ENCODE assay signal across 18 cellular contexts in the genomic region with DNA sequence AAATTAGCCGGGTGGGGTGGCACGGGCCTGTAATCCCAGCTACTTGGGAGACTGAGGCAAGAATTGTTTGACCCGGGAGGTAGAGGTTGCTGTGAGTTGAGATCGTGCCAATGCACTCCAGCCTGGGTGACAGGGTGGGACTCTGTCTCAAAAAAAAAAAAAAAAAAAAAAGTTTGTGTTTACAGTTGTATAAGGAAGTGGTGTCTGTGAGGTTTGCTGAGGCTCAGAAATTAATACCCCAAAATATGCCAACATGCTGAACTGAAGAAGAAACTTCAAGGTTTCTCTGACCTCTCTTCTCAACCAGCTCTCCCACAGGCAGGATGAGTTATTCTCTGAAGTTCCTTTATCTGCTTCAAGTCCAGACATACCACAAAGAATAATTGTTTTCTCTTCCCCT. TPM values are rescaled to one million over a fixed set of nuclear protein-coding genes. Genes with fewer than 3 reads are reported as not detected.
DNase-seq lines count a peak whose midpoint lies in the region; ATAC-seq and TF ChIP-seq lines count a peak whose summit lies in the region.
"Had no signal": no experiment of that assay in that cellular context is flagged by ENCODE, and none has a peak within 500 bp of the region (broad histone marks: within the 10 kb centered on the region; RNA-seq: fewer than 3 reads in every experiment).

No MANE protein-coding gene starts in this region.

- ATAC-seq in central memory CD8-positive, alpha-beta T cell (replicated peaks; ENCODE audit: extremely low read depth, poor library complexity, severe bottlenecking), result peak; percentile 91
- no peak for ATAC-seq in omental fat pad (ENCODE audit: low FRiP score)
- ATAC-seq in naive thymus-derived CD4-positive, alpha-beta T cell, result no peak
- ATAC-seq: activated naive CD4-positive, alpha-beta T cell treated with anti-CD3 and anti-CD28 coated beads, Interleukin-2, amount 50 U/mL, for 72 hours; activated T-cell treated with anti-CD3 and anti-CD28 coated beads, Interleukin-2, amount 50 U/mL, for 4 hours had no signal

- H3K9me3 Mint-ChIP-seq in activated CD4-positive, alpha-beta memory T cell treated with anti-CD3 and anti-CD28 coated beads, Interleukin-2, amount 10 ng/mL, durations not matched to agents 7 days and 5 days, result no peaks in the 10 kb centered on the region
- no peaks in the 10 kb centered on the region for H3K9me3 Mint-ChIP-seq in activated CD4-positive, alpha-beta memory T cell treated with anti-CD3 and anti-CD28 coated beads for 36 hours
- H3K9me3 Mint-ChIP-seq in central memory CD8-positive, alpha-beta T cell, result no peaks in the 10 kb centered on the region
- no peaks in the 10 kb centered on the region for H3K9me3 Mint-ChIP-seq in nephron
- no peaks in the 10 kb centered on the region for H3K9me3 Mint-ChIP-seq in naive thymus-derived CD4-positive, alpha-beta T cell
- H3K9me3 Mint-ChIP-seq: activated CD4-positive, alpha-beta T cell treated with anti-CD3 and anti-CD28 coated beads, Interleukin-2, amount 10 ng/mL, durations not matched to agents 24 days and 14 days; activated naive CD4-positive, alpha-beta T cell treated with anti-CD3 and anti-CD28 coated beads, Interleukin-2, amount 50 U/mL, for 72 hours; activated T-cell treated with anti-CD3 and anti-CD28 coated beads, Interleukin-2, amount 50 U/mL, for 4 hours had no signal

- no peaks in the 10 kb centered on the region for H3K9me3 ChIP-seq in naive thymus-derived CD4-positive, alpha-beta T cell (ENCODE audit: control insufficient read depth in 2 of 3, low read length in 3 of 3)
- H3K9me3 ChIP-seq: BLaER1 treated with 17β-estradiol and CSF1 and Interleukin-3, amounts not matched to agents 10 nM and 100 nM had no signal

- no peak for DNase-seq in activated CD4-positive, alpha-beta memory T cell treated with anti-CD3 and anti-CD28 coated beads, Interleukin-2, amount 10 ng/mL, durations not matched to agents 7 days and 5 days
- DNase-seq in activated CD4-positive, alpha-beta memory T cell treated with anti-CD3 and anti-CD28 coated beads for 36 hours, result no peak
- DNase-seq in central memory CD8-positive, alpha-beta T cell (ENCODE audit: low spot score in 2 of 2), result peak in 1 of 2 donors; percentile 10
- DNase-seq in superior temporal gyrus (ENCODE audit: extremely low spot score) (no peak), omental fat pad (ENCODE audit: low spot score) (no peak)
- DNase-seq in naive thymus-derived CD4-positive, alpha-beta T cell, result no peak
- DNase-seq: activated CD4-positive, alpha-beta T cell treated with anti-CD3 and anti-CD28 coated beads, Interleukin-2, amount 10 ng/mL, durations not matched to agents 24 days and 14 days; activated T-cell treated with anti-CD3 and anti-CD28 coated beads, Interleukin-2, amount 50 U/mL, for 4 hours; DMS79; IMR-90; islet precursor cell; NCI-H69; stimulated activated CD4-positive, alpha-beta T cell treated with anti-CD3 and anti-CD28 coated beads, Interleukin-2, amount 100 ng/mL, for 48 hours; T1000 had no signal

- H3K4me1 ChIP-seq in urinary bladder (ENCODE audit: insufficient read depth), result peaks cover 2% of the 10 kb centered on the region
- peaks cover 0 to 12% of the 10 kb centered on the region in 2 donors for H3K4me1 ChIP-seq in naive thymus-derived CD4-positive, alpha-beta T cell (ENCODE audit: control insufficient read depth in 2 of 2, insufficient read depth in 2 of 2, low read length in 2 of 2)

- CTCF ChIA-PET in activated CD4-positive, alpha-beta memory T cell treated with anti-CD3 and anti-CD28 coated beads, Interleukin-2, amount 10 ng/mL, durations not matched to agents 7 days and 5 days (lab: Charles Lee), result interaction anchor here (1.0 to 2.1 kb wide), 2 partner anchors 17 to 212 kb away, joined by 3 to 9 read pairs; no protein-coding TSS in a partner anchor
- CTCF ChIA-PET in activated CD4-positive, alpha-beta memory T cell treated with anti-CD3 and anti-CD28 coated beads for 36 hours (lab: Charles Lee), result interaction anchor here (0.6 to 0.9 kb wide), 3 partner anchors 75 to 1219 kb away, joined by 3 to 4 read pairs (median 3); no protein-coding TSS in a partner anchor
- CTCF ChIA-PET in naive thymus-derived CD4-positive, alpha-beta T cell (lab: Charles Lee), result interaction anchor here (0.6 to 1.1 kb wide), 2 partner anchors 29 to 223 kb away, joined by 3 read pairs; no protein-coding TSS in a partner anchor

- H3K36me3 Mint-ChIP-seq in activated CD4-positive, alpha-beta memory T cell treated with anti-CD3 and anti-CD28 coated beads, Interleukin-2, amount 10 ng/mL, durations not matched to agents 7 days and 5 days (ENCODE audit: low read depth), result no peaks in the 10 kb centered on the region
- no peaks in the 10 kb centered on the region for H3K36me3 Mint-ChIP-seq in activated CD4-positive, alpha-beta memory T cell treated with anti-CD3 and anti-CD28 coated beads for 36 hours
- no peaks in the 10 kb centered on the region for H3K36me3 Mint-ChIP-seq in central memory CD8-positive, alpha-beta T cell (ENCODE audit: insufficient read depth)
- H3K36me3 Mint-ChIP-seq in nephron (ENCODE audit: low read depth), result no peaks in the 10 kb centered on the region
- H3K36me3 Mint-ChIP-seq in naive thymus-derived CD4-positive, alpha-beta T cell, result no peaks in the 10 kb centered on the region
- H3K36me3 Mint-ChIP-seq: activated naive CD4-positive, alpha-beta T cell treated with anti-CD3 and anti-CD28 coated beads, Interleukin-2, amount 50 U/mL, for 72 hours had no signal

- H3K4me1 Mint-ChIP-seq in activated CD4-positive, alpha-beta memory T cell treated with anti-CD3 and anti-CD28 coated beads, Interleukin-2, amount 10 ng/mL, durations not matched to agents 7 days and 5 days, result peaks cover 33% of the 10 kb centered on the region
- H3K4me1 Mint-ChIP-seq in activated CD4-positive, alpha-beta memory T cell treated with anti-CD3 and anti-CD28 coated beads for 36 hours (ENCODE audit: low read depth), result peaks cover 8% of the 10 kb centered on the region
- H3K4me1 Mint-ChIP-seq in central memory CD8-positive, alpha-beta T cell, result peaks cover 12% of the 10 kb centered on the region
- H3K4me1 Mint-ChIP-seq in nephron, result peaks cover 27% of the 10 kb centered on the region
- H3K4me1 Mint-ChIP-seq in naive thymus-derived CD4-positive, alpha-beta T cell, result peaks cover 0 to 10% (median 8%) of the 10 kb centered on the region in 7 donors

- POLR2A ChIA-PET in activated CD4-positive, alpha-beta memory T cell treated with anti-CD3 and anti-CD28 coated beads, Interleukin-2, amount 10 ng/mL, durations not matched to agents 7 days and 5 days (lab: Charles Lee), result interaction anchor here (1.0 to 1.7 kb wide), 5 partner anchors 9 to 61 kb away, joined by 3 to 8 read pairs (median 4); partner anchors contain the start of gene ZBTB22
- POLR2A ChIA-PET in activated CD4-positive, alpha-beta memory T cell treated with anti-CD3 and anti-CD28 coated beads for 36 hours (lab: Charles Lee), result no interaction called here
- POLR2A ChIA-PET in naive thymus-derived CD4-positive, alpha-beta T cell (lab: Charles Lee), result interaction anchor here (1.2 kb wide), 1 partner anchor 97 kb away, joined by 3 read pairs; no protein-coding TSS in a partner anchor

- TF ChIP-seq CTCF in nephron (IDR thresholded peaks at IDR 0.05; ENCODE audit: unreplicated experiment in 3 of 3), result no peak
- TF ChIP-seq CTCF in omental fat pad (IDR thresholded peaks at IDR 0.05), result no peak

- intact Hi-C loops in activated CD4-positive, alpha-beta memory T cell treated with anti-CD3 and anti-CD28 coated beads for 36 hours (cut with micrococcal nuclease), result no loop called here
- intact Hi-C loops in naive thymus-derived CD4-positive, alpha-beta T cell (cut with micrococcal nuclease), result no loop called here

- WGBS in urinary bladder, result 85% methylated on average over 4 of the region's 4 CpGs

- H3K27ac ChIP-seq in urinary bladder (ENCODE audit: low read depth), result peak overlapping the region; percentile 56
- H3K27ac ChIP-seq in naive thymus-derived CD4-positive, alpha-beta T cell (ENCODE audit: low read depth, low read length), result no peak overlapping the region

- no peaks in the 10 kb centered on the region for H3K27me3 Mint-ChIP-seq in activated CD4-positive, alpha-beta memory T cell treated with anti-CD3 and anti-CD28 coated beads, Interleukin-2, amount 10 ng/mL, durations not matched to agents 7 days and 5 days
- no peaks in the 10 kb centered on the region for H3K27me3 Mint-ChIP-seq in activated CD4-positive, alpha-beta memory T cell treated with anti-CD3 and anti-CD28 coated beads for 36 hours
- no peaks in the 10 kb centered on the region for H3K27me3 Mint-ChIP-seq in central memory CD8-positive, alpha-beta T cell
- H3K27me3 Mint-ChIP-seq in nephron (ENCODE audit: low read depth), result no peaks in the 10 kb centered on the region
- no peaks in the 10 kb centered on the region for H3K27me3 Mint-ChIP-seq in naive thymus-derived CD4-positive, alpha-beta T cell
- H3K27me3 Mint-ChIP-seq: activated CD4-positive, alpha-beta T cell treated with anti-CD3 and anti-CD28 coated beads, Interleukin-2, amount 10 ng/mL, durations not matched to agents 24 days and 14 days had no signal

- H3K36me3 ChIP-seq in urinary bladder (ENCODE audit: insufficient read depth), result no peaks in the 10 kb centered on the region
- no peaks in the 10 kb centered on the region for H3K36me3 ChIP-seq in naive thymus-derived CD4-positive, alpha-beta T cell (ENCODE audit: control insufficient read depth in 2 of 3, insufficient read depth in 3 of 3, low read length in 3 of 3)
- H3K36me3 ChIP-seq: BLaER1 treated with 17β-estradiol and CSF1 and Interleukin-3, amounts not matched to agents 10 nM and 100 nM had no signal

- no peaks in the 10 kb centered on the region for H3K27me3 ChIP-seq in naive thymus-derived CD4-positive, alpha-beta T cell (ENCODE audit: control insufficient read depth in 2 of 2, insufficient read depth in 2 of 2, low read length in 2 of 2)
- H3K27me3 ChIP-seq: BLaER1 treated with 17β-estradiol and CSF1 and Interleukin-3, amounts not matched to agents 10 nM and 100 nM had no signal

- peak overlapping the region; percentile 60 for H3K27ac Mint-ChIP-seq in activated CD4-positive, alpha-beta memory T cell treated with anti-CD3 and anti-CD28 coated beads, Interleukin-2, amount 10 ng/mL, durations not matched to agents 7 days and 5 days
- no peak overlapping the region for H3K27ac Mint-ChIP-seq in activated CD4-positive, alpha-beta memory T cell treated with anti-CD3 and anti-CD28 coated beads for 36 hours
- peak overlapping the region; percentile 94 for H3K27ac Mint-ChIP-seq in central memory CD8-positive, alpha-beta T cell (ENCODE audit: low read depth)
- peak overlapping the region in 2 of 3 experiments; percentile 90 to 94 for H3K27ac Mint-ChIP-seq in nephron
- peak overlapping the region in 2 of 9 donors; percentile 41 to 48 for H3K27ac Mint-ChIP-seq in naive thymus-derived CD4-positive, alpha-beta T cell
- H3K27ac Mint-ChIP-seq: activated CD4-positive, alpha-beta T cell treated with anti-CD3 and anti-CD28 coated beads, Interleukin-2, amount 10 ng/mL, durations not matched to agents 24 days and 14 days had no signal

- no peak overlapping the region for H3K4me3 Mint-ChIP-seq in activated CD4-positive, alpha-beta memory T cell treated with anti-CD3 and anti-CD28 coated beads, Interleukin-2, amount 10 ng/mL, durations not matched to agents 7 days and 5 days
- H3K4me3 Mint-ChIP-seq in activated CD4-positive, alpha-beta memory T cell treated with anti-CD3 and anti-CD28 coated beads for 36 hours, result no peak overlapping the region
- H3K4me3 Mint-ChIP-seq in central memory CD8-positive, alpha-beta T cell, result peak overlapping the region; percentile 50
- no peak overlapping the region for H3K4me3 Mint-ChIP-seq in nephron
- no peak overlapping the region for H3K4me3 Mint-ChIP-seq in naive thymus-derived CD4-positive, alpha-beta T cell
- H3K4me3 Mint-ChIP-seq: activated CD4-positive, alpha-beta T cell treated with anti-CD3 and anti-CD28 coated beads, Interleukin-2, amount 10 ng/mL, durations not matched to agents 24 days and 14 days; activated T-cell treated with anti-CD3 and anti-CD28 coated beads, Interleukin-2, amount 50 U/mL, for 4 hours had no signal

- H3K4me3 ChIP-seq in urinary bladder (ENCODE audit: low read depth, low read length), result no peak overlapping the region
- H3K4me3 ChIP-seq in naive thymus-derived CD4-positive, alpha-beta T cell (ENCODE audit: low read length), result no peak overlapping the region
- H3K4me3 ChIP-seq: BLaER1 treated with 17β-estradiol and CSF1 and Interleukin-3, amounts not matched to agents 10 nM and 100 nM had no signal

RNA-seq across cellular contexts. Expression of gene KIFC1, which starts 17.7 kb away (rescaled TPM):
- total RNA-seq in activated CD4-positive, alpha-beta memory T cell treated with anti-CD3 and anti-CD28 coated beads, Interleukin-2, amount 10 ng/mL, durations not matched to agents 7 days and 5 days, result 100 to 1,000 TPM; 125 to 127 TPM
- 100 to 1,000 TPM in 1 of 2 experiments, 10 to 100 TPM in 1; 94.6 to 103 TPM for total RNA-seq in activated CD4-positive, alpha-beta memory T cell treated with anti-CD3 and anti-CD28 coated beads for 36 hours
- total RNA-seq in urinary bladder (7.5 TPM), omental fat pad (10 to 100 TPM in 1 of 4 donors, 1 to 10 TPM in 1, under 1 TPM in 2; 0.25 to 10.8 (median 3.1) TPM)
- 1.2 TPM for polyA plus RNA-seq in urinary bladder
- 10 to 100 TPM in 1 of 5 experiments, 1 to 10 TPM in 3, under 1 TPM in 1; 0.65 to 87.9 (median 1.6) TPM for total RNA-seq in naive thymus-derived CD4-positive, alpha-beta T cell
- polyA plus RNA-seq in naive thymus-derived CD4-positive, alpha-beta T cell, result under 1 TPM; 0.18 to 0.92 TPM

RNA-seq across cellular contexts. Expression of gene PHF1, which starts 36.9 kb away (rescaled TPM):
- 10 to 100 TPM; 46.4 to 51.4 TPM for total RNA-seq in activated CD4-positive, alpha-beta memory T cell treated with anti-CD3 and anti-CD28 coated beads, Interleukin-2, amount 10 ng/mL, durations not matched to agents 7 days and 5 days
- total RNA-seq in activated CD4-positive, alpha-beta memory T cell treated with anti-CD3 and anti-CD28 coated beads for 36 hours, result 10 to 100 TPM; 32.4 to 42.3 TPM
- total RNA-seq in urinary bladder, result 16.4 TPM
- polyA plus RNA-seq in urinary bladder, result 79.4 TPM
- total RNA-seq in omental fat pad, result 10 to 100 TPM; 40.8 to 56.5 (median 48.9) TPM
- total RNA-seq in naive thymus-derived CD4-positive, alpha-beta T cell, result 100 to 1,000 TPM in 4 of 5 experiments, 10 to 100 TPM in 1; 37.8 to 356 (median 235) TPM
- polyA plus RNA-seq in naive thymus-derived CD4-positive, alpha-beta T cell, result 10 to 100 TPM; 58.6 to 88.3 TPM

RNA-seq across cellular contexts. Expression of gene CUTA, which starts 44.0 kb away (rescaled TPM):
- total RNA-seq in activated CD4-positive, alpha-beta memory T cell treated with anti-CD3 and anti-CD28 coated beads, Interleukin-2, amount 10 ng/mL, durations not matched to agents 7 days and 5 days, result 100 to 1,000 TPM; 243 TPM
- 100 to 1,000 TPM; 190 to 198 TPM for total RNA-seq in activated CD4-positive, alpha-beta memory T cell treated with anti-CD3 and anti-CD28 coated beads for 36 hours
- total RNA-seq in urinary bladder, result 62.5 TPM
- polyA plus RNA-seq in urinary bladder, result 192 TPM
- total RNA-seq in omental fat pad, result 100 to 1,000 TPM in 2 of 4 donors, 10 to 100 TPM in 2; 57.1 to 107 (median 98.1) TPM
- 100 to 1,000 TPM; 148 to 235 (median 158) TPM for total RNA-seq in naive thymus-derived CD4-positive, alpha-beta T cell
- 100 to 1,000 TPM; 389 to 466 TPM for polyA plus RNA-seq in naive thymus-derived CD4-positive, alpha-beta T cell

RNA-seq across cellular contexts. Expression of gene SYNGAP1, which starts 45.9 kb away (rescaled TPM):
- 10 to 100 TPM; 35.3 to 39.7 TPM for total RNA-seq in activated CD4-positive, alpha-beta memory T cell treated with anti-CD3 and anti-CD28 coated beads, Interleukin-2, amount 10 ng/mL, durations not matched to agents 7 days and 5 days
- 10 to 100 TPM; 34.3 to 35.8 TPM for total RNA-seq in activated CD4-positive, alpha-beta memory T cell treated with anti-CD3 and anti-CD28 coated beads for 36 hours
- 9.8 TPM for total RNA-seq in urinary bladder
- 19.6 TPM for polyA plus RNA-seq in urinary bladder
- 10 to 100 TPM in 3 of 4 donors, 1 to 10 TPM in 1; 8.8 to 12.3 (median 10.3) TPM for total RNA-seq in omental fat pad
- total RNA-seq in naive thymus-derived CD4-positive, alpha-beta T cell, result 10 to 100 TPM; 35.5 to 94.1 (median 57.9) TPM
- polyA plus RNA-seq in naive thymus-derived CD4-positive, alpha-beta T cell, result 1 to 10 TPM in 1 of 2 donors, under 1 TPM in 1; 0.48 to 2.3 TPM

RNA-seq across cellular contexts. Expression of gene DAXX, which starts 51.2 kb away (rescaled TPM):
- 100 to 1,000 TPM in 1 of 2 experiments, 10 to 100 TPM in 1; 95.7 to 103 TPM for total RNA-seq in activated CD4-positive, alpha-beta memory T cell treated with anti-CD3 and anti-CD28 coated beads, Interleukin-2, amount 10 ng/mL, durations not matched to agents 7 days and 5 days
- total RNA-seq in activated CD4-positive, alpha-beta memory T cell treated with anti-CD3 and anti-CD28 coated beads for 36 hours, result 10 to 100 TPM; 60.5 to 64.1 TPM
- total RNA-seq in urinary bladder (15.3 TPM), omental fat pad (10 to 100 TPM; 33.4 to 65.2 (median 42.5) TPM)
- polyA plus RNA-seq in urinary bladder, result 36.7 TPM
- total RNA-seq in naive thymus-derived CD4-positive, alpha-beta T cell, result 10 to 100 TPM; 36.4 to 81.6 (median 79.6) TPM
- polyA plus RNA-seq in naive thymus-derived CD4-positive, alpha-beta T cell, result 100 to 1,000 TPM in 1 of 2 donors, 10 to 100 TPM in 1; 69.4 to 133 TPM
